Comparison of ENCODE assay signal across 12 cellular contexts in genomic region chr7:2471396-2471795, GRCh38. TPM values are rescaled to one million over a fixed set of nuclear protein-coding genes. Genes with fewer than 3 reads are reported as not detected.
DNase-seq lines count a peak whose midpoint lies in the region; ATAC-seq and TF ChIP-seq lines count a peak whose summit lies in the region.
"Had no signal": no experiment of that assay in that cellular context is flagged by ENCODE, and none has a peak within 500 bp of the region (broad histone marks: within the 10 kb centered on the region; RNA-seq: fewer than 3 reads in every experiment).

No MANE protein-coding gene starts in this region.

- peak; percentile 9 for ATAC-seq in upper lobe of right lung
- no peak for ATAC-seq in GM18511 (IDR thresholded peaks at IDR 0.05; ENCODE audit: unreplicated experiment)
- ATAC-seq: activated CD8-positive, alpha-beta T cell treated with anti-CD3 and anti-CD28 coated beads, Interleukin-2, amount 10 ng/mL, durations not matched to agents 7 days and 5 days had no signal

- no peaks in the 10 kb centered on the region for H3K9me3 ChIP-seq in upper lobe of right lung
- H3K9me3 ChIP-seq: tibial artery had no signal

- H3K27me3 ChIP-seq in upper lobe of right lung, result no peaks in the 10 kb centered on the region

- intact Hi-C loops in upper lobe of right lung (cut with DNase I), result no loop called here

- peaks cover 7% of the 10 kb centered on the region for H3K4me1 ChIP-seq in upper lobe of right lung

- no peak overlapping the region for H3K27ac ChIP-seq in upper lobe of right lung
- H3K27ac ChIP-seq: tibial artery had no signal

- TF ChIP-seq CTCF in epithelial cell of esophagus (IDR thresholded peaks at IDR 0.05; ENCODE audit: insufficient read depth, low read depth, low read length, missing control alignments) (no peak), upper lobe of right lung (IDR thresholded peaks at IDR 0.05) (no peak)

- H3K4me3 ChIP-seq in epithelial cell of esophagus (ENCODE audit: low read length), result no peak overlapping the region
- no peak overlapping the region for H3K4me3 ChIP-seq in upper lobe of right lung
- H3K4me3 ChIP-seq: tibial artery had no signal

- no peaks in the 10 kb centered on the region for H3K36me3 ChIP-seq in upper lobe of right lung
- H3K36me3 ChIP-seq: tibial artery had no signal

- DNase-seq in NCI-H2171 treated with DMSO at 0.1 percent for 48 hours (lab: John Stamatoyannopoulos, UW) (peak; percentile 23), NCI-H2171 (lab: John Stamatoyannopoulos, UW) (no peak), NCI-H69 (lab: John Stamatoyannopoulos, UW) (peak; percentile 94), epithelial cell of esophagus (ENCODE audit: low read depth) (peak; percentile 59), upper lobe of right lung (no peak), retina (no peak)
- no peak for DNase-seq in activated CD8-positive, alpha-beta memory T cell treated with anti-CD3 and anti-CD28 coated beads, Interleukin-2, amount 50 U/mL, for 48 hours
- DNase-seq: activated CD8-positive, alpha-beta T cell treated with anti-CD3 and anti-CD28 coated beads, Interleukin-2, amount 10 ng/mL, durations not matched to agents 7 days and 5 days; SIG-M5; tibial artery had no signal

RNA-seq across cellular contexts. Expression of gene GRIFIN, which starts 4.8 kb away (rescaled TPM):
- total RNA-seq in upper lobe of right lung, result not detected
- total RNA-seq: activated CD8-positive, alpha-beta T cell treated with anti-CD3 and anti-CD28 coated beads, Interleukin-2, amount 10 ng/mL, durations not matched to agents 7 days and 5 days; posterior vena cava had no signal

RNA-seq across cellular contexts. Expression of gene LFNG, which starts 48.2 kb away (rescaled TPM):
- 35.4 TPM for total RNA-seq in upper lobe of right lung

Comparison
In these comparisons a context has a peak if more than half of its experiments do, and no peak if none do; other contexts are left out.
1. DNase-seq: peak in NCI-H2171 treated with DMSO at 0.1 percent for 48 hours (single experiment), NCI-H69 (single experiment) and epithelial cell of esophagus (single experiment); none in NCI-H2171 (single experiment), upper lobe of right lung (single experiment), retina (single experiment) and activated CD8-positive, alpha-beta memory T cell treated with anti-CD3 and anti-CD28 coated beads, Interleukin-2, amount 50 U/mL, for 48 hours (single experiment).